In the genomic region with DNA sequence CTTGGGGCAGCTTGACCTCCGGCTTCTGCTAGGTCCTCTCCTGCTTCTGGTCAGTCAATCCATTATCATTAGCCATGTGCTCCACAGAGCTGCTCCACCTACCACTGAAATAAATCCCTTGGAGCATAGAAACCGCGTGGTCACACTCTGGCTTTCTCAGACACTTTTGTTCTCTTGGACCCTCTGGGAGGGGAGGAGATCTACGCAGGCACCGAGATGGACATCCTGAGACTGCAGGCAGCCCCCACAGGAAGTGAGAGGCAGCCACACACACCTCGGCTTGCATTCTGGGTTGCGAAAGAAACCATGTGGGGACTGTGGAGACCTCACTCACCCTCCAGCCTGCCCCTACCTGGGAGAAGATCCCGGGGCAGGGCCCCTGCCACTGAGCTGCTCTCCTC, we compare ENCODE assay signal across 2 cellular contexts.
TF ChIP-seq lines count a peak whose summit lies in the region.

No MANE protein-coding gene starts in this region.

TF ChIP-seq in SK-N-SH treated with all-trans-retinoic acid at 6 μM for 48 hours, 23 proteins besides CTCF, POLR2A, EP300 and RAD21 (continued from another document):
- TF ChIP-seq, protein P1, sequence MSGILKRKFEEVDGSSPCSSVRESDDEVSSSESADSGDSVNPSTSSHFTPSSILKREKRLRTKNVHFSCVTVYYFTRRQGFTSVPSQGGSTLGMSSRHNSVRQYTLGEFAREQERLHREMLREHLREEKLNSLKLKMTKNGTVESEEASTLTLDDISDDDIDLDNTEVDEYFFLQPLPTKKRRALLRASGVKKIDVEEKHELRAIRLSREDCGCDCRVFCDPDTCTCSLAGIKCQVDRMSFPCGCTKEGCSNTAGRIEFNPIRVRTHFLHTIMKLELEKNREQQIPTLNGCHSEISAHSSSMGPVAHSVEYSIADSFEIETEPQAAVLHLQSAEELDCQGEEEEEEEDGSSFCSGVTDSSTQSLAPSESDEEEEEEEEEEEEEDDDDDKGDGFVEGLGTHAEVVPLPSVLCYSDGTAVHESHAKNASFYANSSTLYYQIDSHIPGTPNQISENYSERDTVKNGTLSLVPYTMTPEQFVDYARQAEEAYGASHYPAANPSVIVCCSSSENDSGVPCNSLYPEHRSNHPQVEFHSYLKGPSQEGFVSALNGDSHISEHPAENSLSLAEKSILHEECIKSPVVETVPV (CRISPR knock-in tag; IDR thresholded peaks at IDR 0.05), result no peak
- TF ChIP-seq, protein P2, sequence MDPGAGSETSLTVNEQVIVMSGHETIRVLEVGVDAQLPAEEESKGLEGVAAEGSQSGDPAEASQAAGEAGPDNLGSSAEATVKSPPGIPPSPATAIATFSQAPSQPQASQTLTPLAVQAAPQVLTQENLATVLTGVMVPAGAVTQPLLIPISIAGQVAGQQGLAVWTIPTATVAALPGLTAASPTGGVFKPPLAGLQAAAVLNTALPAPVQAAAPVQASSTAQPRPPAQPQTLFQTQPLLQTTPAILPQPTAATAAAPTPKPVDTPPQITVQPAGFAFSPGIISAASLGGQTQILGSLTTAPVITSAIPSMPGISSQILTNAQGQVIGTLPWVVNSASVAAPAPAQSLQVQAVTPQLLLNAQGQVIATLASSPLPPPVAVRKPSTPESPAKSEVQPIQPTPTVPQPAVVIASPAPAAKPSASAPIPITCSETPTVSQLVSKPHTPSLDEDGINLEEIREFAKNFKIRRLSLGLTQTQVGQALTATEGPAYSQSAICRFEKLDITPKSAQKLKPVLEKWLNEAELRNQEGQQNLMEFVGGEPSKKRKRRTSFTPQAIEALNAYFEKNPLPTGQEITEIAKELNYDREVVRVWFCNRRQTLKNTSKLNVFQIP (CRISPR knock-in tag; IDR thresholded peaks at IDR 0.05; ENCODE audit: borderline replicate concordance, low read depth), result no peak

TF ChIP-seq in SK-N-SH, 30 proteins besides CTCF, POLR2A, EP300 and RAD21 (continued from another document):
- TF ChIP-seq, protein P3, sequence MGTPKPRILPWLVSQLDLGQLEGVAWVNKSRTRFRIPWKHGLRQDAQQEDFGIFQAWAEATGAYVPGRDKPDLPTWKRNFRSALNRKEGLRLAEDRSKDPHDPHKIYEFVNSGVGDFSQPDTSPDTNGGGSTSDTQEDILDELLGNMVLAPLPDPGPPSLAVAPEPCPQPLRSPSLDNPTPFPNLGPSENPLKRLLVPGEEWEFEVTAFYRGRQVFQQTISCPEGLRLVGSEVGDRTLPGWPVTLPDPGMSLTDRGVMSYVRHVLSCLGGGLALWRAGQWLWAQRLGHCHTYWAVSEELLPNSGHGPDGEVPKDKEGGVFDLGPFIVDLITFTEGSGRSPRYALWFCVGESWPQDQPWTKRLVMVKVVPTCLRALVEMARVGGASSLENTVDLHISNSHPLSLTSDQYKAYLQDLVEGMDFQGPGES (IDR thresholded peaks at IDR 0.05; ENCODE audit: low read depth, low read length), result no peak
- TF ChIP-seq FOXM1 (IDR thresholded peaks at IDR 0.05; ENCODE audit: low read depth) (no peak), TAF1 (IDR thresholded peaks at IDR 0.05; ENCODE audit: borderline replicate concordance, low read depth, low read length) (no peak), POLR2AphosphoS5 (IDR thresholded peaks at IDR 0.05; ENCODE audit: low read depth, low read length) (no peak), RXRA (IDR thresholded peaks at IDR 0.05; ENCODE audit: borderline replicate concordance, low read depth) (no peak), MXI1 (IDR thresholded peaks at IDR 0.05; ENCODE audit: low read depth, low read length) (no peak; the same call in 1 of the 2 replicates)
- TF ChIP-seq, protein P4, sequence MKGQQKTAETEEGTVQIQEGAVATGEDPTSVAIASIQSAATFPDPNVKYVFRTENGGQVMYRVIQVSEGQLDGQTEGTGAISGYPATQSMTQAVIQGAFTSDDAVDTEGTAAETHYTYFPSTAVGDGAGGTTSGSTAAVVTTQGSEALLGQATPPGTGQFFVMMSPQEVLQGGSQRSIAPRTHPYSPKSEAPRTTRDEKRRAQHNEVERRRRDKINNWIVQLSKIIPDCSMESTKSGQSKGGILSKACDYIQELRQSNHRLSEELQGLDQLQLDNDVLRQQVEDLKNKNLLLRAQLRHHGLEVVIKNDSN (IDR thresholded peaks at IDR 0.05; ENCODE audit: borderline replicate concordance, low read depth), result no peak
TF ChIP-seq in SK-N-SH: peak in this region for 0.
